14 cellular contexts compared by ENCODE assay signal in the genomic region with DNA sequence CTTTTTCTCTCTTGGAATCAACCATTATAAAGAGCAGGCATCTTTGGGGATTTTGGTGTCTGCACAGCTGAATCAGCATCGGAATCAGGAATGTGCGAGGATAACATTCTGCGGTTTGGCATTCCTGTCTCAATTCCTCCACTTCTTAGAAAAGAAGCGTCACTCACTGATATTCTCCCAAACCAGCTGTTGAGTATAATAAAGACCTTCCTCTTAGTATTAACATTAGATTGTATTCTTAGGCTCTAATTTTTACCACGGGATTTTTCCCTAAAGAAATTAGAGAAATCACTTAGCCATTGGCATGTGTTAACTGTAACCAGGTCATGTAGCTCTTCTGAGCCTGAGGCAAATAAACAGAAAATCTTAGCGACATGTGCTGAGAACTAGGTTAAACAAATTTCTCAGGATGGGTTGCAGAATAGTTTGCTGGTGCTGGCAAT.
A peak's percentile ranks its signal among the peaks of the same experiment; 100 is the strongest.
DNase-seq lines count a peak whose midpoint lies in the region; ATAC-seq and TF ChIP-seq lines count a peak whose summit lies in the region.
"Had no signal": no experiment of that assay in that cellular context is flagged by ENCODE, and none has a peak within 500 bp of the region (broad histone marks: within the 10 kb centered on the region; RNA-seq: fewer than 3 reads in every experiment).

No MANE protein-coding gene starts in this region.

- no peak for DNase-seq in Right ventricle myocardium inferior (ENCODE audit: missing footprints)
- no peak for DNase-seq in cardiac septum (ENCODE audit: low spot score)
- DNase-seq in epithelial cell of esophagus (ENCODE audit: low read depth): peak; percentile 68
- no peak for DNase-seq in mesothelial cell of epicardium (ENCODE audit: low spot score in 2 of 2, unreplicated experiment in 2 of 2)
- DNase-seq in lower leg skin (ENCODE audit: low spot score in 2 of 2): no peak
- DNase-seq in NCI-H2227 (lab: John Stamatoyannopoulos, UW; ENCODE audit: unreplicated experiment): no peak
- no peak for DNase-seq in T1000 (lab: John Stamatoyannopoulos, UW)
- DNase-seq: activated CD4-positive, alpha-beta T cell treated with anti-CD3 and anti-CD28 coated beads, Interleukin-2, amount 10 ng/mL, durations not matched to agents 7 days and 5 days; DMS79 treated with DMSO at 0.1 percent for 48 hours; erythroblast; NCI-H510A; stimulated activated CD4-positive, alpha-beta T cell treated with anti-CD3 and anti-CD28 coated beads, Interleukin-12 subunit alpha, Interleukin-12 subunit beta, amount 100 ng/mL, for 4 hours had no signal

- H3K27me3 Mint-ChIP-seq in mesothelial cell of epicardium (ENCODE audit: low read depth): no peaks in the 10 kb centered on the region

- H3K36me3 Mint-ChIP-seq in mesothelial cell of epicardium: no peaks in the 10 kb centered on the region
- H3K36me3 Mint-ChIP-seq: activated naive CD4-positive, alpha-beta T cell treated with anti-CD3 and anti-CD28 coated beads, Interleukin-2, amount 50 U/mL, for 24 hours had no signal

- ATAC-seq in Right ventricle myocardium inferior: peak; percentile 77
- ATAC-seq in HG03457 (IDR thresholded peaks at IDR 0.05; ENCODE audit: unreplicated experiment): no peak

- H3K27ac Mint-ChIP-seq in mesothelial cell of epicardium: peak overlapping the region; percentile 53
- H3K27ac Mint-ChIP-seq: activated CD4-positive, alpha-beta T cell treated with anti-CD3 and anti-CD28 coated beads, Interleukin-2, amount 10 ng/mL, durations not matched to agents 7 days and 5 days; activated naive CD4-positive, alpha-beta T cell treated with anti-CD3 and anti-CD28 coated beads, Interleukin-2, amount 50 U/mL, for 24 hours had no signal

- intact Hi-C loops in Right ventricle myocardium inferior (cut with DNase I) (no loop called here), cardiac septum (cut with DNase I) (no loop called here), lower leg skin (cut with DNase I; ENCODE audit: low total_unique reads) (no loop called here)

- TF ChIP-seq POLR2A in lower leg skin (IDR thresholded peaks at IDR 0.05): no peak

- TF ChIP-seq CTCF in epithelial cell of esophagus (IDR thresholded peaks at IDR 0.05; ENCODE audit: insufficient read depth, low read depth, low read length, missing control alignments): no peak
- no peak for TF ChIP-seq CTCF in mesothelial cell of epicardium (IDR thresholded peaks at IDR 0.05; ENCODE audit: unreplicated experiment)
- TF ChIP-seq CTCF in lower leg skin (IDR thresholded peaks at IDR 0.05): no peak

- WGBS in lower leg skin, 2 donors: 21 to 22% methylated on average over 6 of the region's 6 CpGs

- H3K9me3 Mint-ChIP-seq in mesothelial cell of epicardium: peaks cover 9% of the 10 kb centered on the region
- H3K9me3 Mint-ChIP-seq: activated CD4-positive, alpha-beta T cell treated with anti-CD3 and anti-CD28 coated beads, Interleukin-2, amount 10 ng/mL, durations not matched to agents 7 days and 5 days; activated naive CD4-positive, alpha-beta T cell treated with anti-CD3 and anti-CD28 coated beads, Interleukin-2, amount 50 U/mL, for 24 hours had no signal

- peaks cover 10% of the 10 kb centered on the region for H3K4me1 Mint-ChIP-seq in mesothelial cell of epicardium
- H3K4me1 Mint-ChIP-seq: activated CD4-positive, alpha-beta T cell treated with anti-CD3 and anti-CD28 coated beads, Interleukin-2, amount 10 ng/mL, durations not matched to agents 7 days and 5 days; activated naive CD4-positive, alpha-beta T cell treated with anti-CD3 and anti-CD28 coated beads, Interleukin-2, amount 50 U/mL, for 24 hours had no signal

- no peak overlapping the region for H3K4me3 ChIP-seq in epithelial cell of esophagus (ENCODE audit: low read length)
- H3K4me3 ChIP-seq in lower leg skin (ENCODE audit: low read depth, poor library complexity, severe bottlenecking): no peak overlapping the region

- no peak overlapping the region for H3K4me3 Mint-ChIP-seq in mesothelial cell of epicardium
- H3K4me3 Mint-ChIP-seq: activated CD4-positive, alpha-beta T cell treated with anti-CD3 and anti-CD28 coated beads, Interleukin-2, amount 10 ng/mL, durations not matched to agents 7 days and 5 days; activated naive CD4-positive, alpha-beta T cell treated with anti-CD3 and anti-CD28 coated beads, Interleukin-2, amount 50 U/mL, for 24 hours had no signal
